ENCODE assay signal across 10 cellular contexts in genomic region chr5:77167695-77168111, GRCh38. TPM values are rescaled to one million over a fixed set of nuclear protein-coding genes. Genes with fewer than 3 reads are reported as not detected.
A peak's percentile ranks its signal among the peaks of the same experiment; 100 is the strongest.
DNase-seq lines count a peak whose midpoint lies in the region; ATAC-seq and TF ChIP-seq lines count a peak whose summit lies in the region.
"Had no signal": no experiment of that assay in that cellular context is flagged by ENCODE, and none has a peak within 500 bp of the region (broad histone marks: within the 10 kb centered on the region; RNA-seq: fewer than 3 reads in every experiment).

No MANE protein-coding gene starts in this region.

- no peak overlapping the region for H3K27ac ChIP-seq in RWPE1
- H3K27ac ChIP-seq: neutrophil had no signal

- intact Hi-C loops in sciatic nerve (cut with DNase I): no loop called here

- POLR2A ChIA-PET in RWPE1 (lab: Yijun Ruan, JAX; ENCODE audit: low non-redundant PET): no interaction called here

- TF ChIP-seq CTCF in RWPE1 (conservative IDR thresholded peaks at IDR 0.05; ENCODE audit: low read depth): no peak

- peak; percentile 82 for DNase-seq in ELR (ENCODE audit: low read depth)
- DNase-seq in RWPE1 (ENCODE audit: low spot score): peak; percentile 64
- peak; percentile 93 for DNase-seq in fibroblast of peridontal ligament (ENCODE audit: extremely low read depth)
- no peak for DNase-seq in sciatic nerve (ENCODE audit: low spot score)
- no peak for DNase-seq in stimulated activated naive B cell treated with anti-CD40 and anti-IgM and Interleukin-4, amounts not matched to agents 10 μg/mL and 1 μg/mL and 100 μg/mL, for 72 hours
- DNase-seq in activated T-cell treated with anti-CD3 and anti-CD28 coated beads, Interleukin-2, amount 50 U/mL, for 48 hours: no peak
- no peak for DNase-seq in COLO668 (lab: John Stamatoyannopoulos, UW; ENCODE audit: unreplicated experiment)
- DNase-seq: NCI-H524 had no signal

- H3K36me3 Mint-ChIP-seq in stimulated activated naive B cell treated with anti-CD40 and anti-IgM and Interleukin-4, amounts not matched to agents 10 μg/mL and 1 μg/mL and 100 μg/mL, for 72 hours: no peaks in the 10 kb centered on the region

- H3K27ac Mint-ChIP-seq in stimulated activated naive B cell treated with anti-CD40 and anti-IgM and Interleukin-4, amounts not matched to agents 10 μg/mL and 1 μg/mL and 100 μg/mL, for 72 hours: no peak overlapping the region

- peaks cover 0 to 2% of the 10 kb centered on the region in 2 donors for H3K9me3 Mint-ChIP-seq in stimulated activated naive B cell treated with anti-CD40 and anti-IgM and Interleukin-4, amounts not matched to agents 10 μg/mL and 1 μg/mL and 100 μg/mL, for 72 hours

- ATAC-seq in sciatic nerve: peak; percentile 41
- no peak for ATAC-seq in stimulated activated naive B cell treated with anti-CD40 and anti-IgM and Interleukin-4, amounts not matched to agents 10 μg/mL and 1 μg/mL and 100 μg/mL, for 72 hours (replicated peaks)
- no peak for ATAC-seq in HG02798 (IDR thresholded peaks at IDR 0.05; ENCODE audit: poor library complexity, unreplicated experiment)

- peaks cover 8 to 15% of the 10 kb centered on the region in 2 donors for H3K27me3 Mint-ChIP-seq in stimulated activated naive B cell treated with anti-CD40 and anti-IgM and Interleukin-4, amounts not matched to agents 10 μg/mL and 1 μg/mL and 100 μg/mL, for 72 hours

- CTCF ChIA-PET in RWPE1 (lab: Yijun Ruan, JAX): interaction anchor here (0.6 kb wide), 1 partner anchor 72 kb away, joined by 3 read pairs; no protein-coding TSS in a partner anchor

- no peaks in the 10 kb centered on the region for H3K4me1 Mint-ChIP-seq in stimulated activated naive B cell treated with anti-CD40 and anti-IgM and Interleukin-4, amounts not matched to agents 10 μg/mL and 1 μg/mL and 100 μg/mL, for 72 hours

- H3K4me3 Mint-ChIP-seq in stimulated activated naive B cell treated with anti-CD40 and anti-IgM and Interleukin-4, amounts not matched to agents 10 μg/mL and 1 μg/mL and 100 μg/mL, for 72 hours: no peak overlapping the region

RNA-seq across cellular contexts. Expression of gene PDE8B, which starts 42.8 kb away (rescaled TPM):
- 3.6 TPM for total RNA-seq in sciatic nerve

Comparison
In these comparisons a context has a peak if more than half of its experiments do, and no peak if none do; other contexts are left out.
1. DNase-seq: peak in ELR (single experiment), RWPE1 (single experiment) and fibroblast of peridontal ligament (single experiment); none in sciatic nerve (single experiment), stimulated activated naive B cell treated with anti-CD40 and anti-IgM and Interleukin-4, amounts not matched to agents 10 μg/mL and 1 μg/mL and 100 μg/mL, for 72 hours (single experiment), activated T-cell treated with anti-CD3 and anti-CD28 coated beads, Interleukin-2, amount 50 U/mL, for 48 hours (0 of 2) and COLO668 (single experiment).